In the genomic region with DNA sequence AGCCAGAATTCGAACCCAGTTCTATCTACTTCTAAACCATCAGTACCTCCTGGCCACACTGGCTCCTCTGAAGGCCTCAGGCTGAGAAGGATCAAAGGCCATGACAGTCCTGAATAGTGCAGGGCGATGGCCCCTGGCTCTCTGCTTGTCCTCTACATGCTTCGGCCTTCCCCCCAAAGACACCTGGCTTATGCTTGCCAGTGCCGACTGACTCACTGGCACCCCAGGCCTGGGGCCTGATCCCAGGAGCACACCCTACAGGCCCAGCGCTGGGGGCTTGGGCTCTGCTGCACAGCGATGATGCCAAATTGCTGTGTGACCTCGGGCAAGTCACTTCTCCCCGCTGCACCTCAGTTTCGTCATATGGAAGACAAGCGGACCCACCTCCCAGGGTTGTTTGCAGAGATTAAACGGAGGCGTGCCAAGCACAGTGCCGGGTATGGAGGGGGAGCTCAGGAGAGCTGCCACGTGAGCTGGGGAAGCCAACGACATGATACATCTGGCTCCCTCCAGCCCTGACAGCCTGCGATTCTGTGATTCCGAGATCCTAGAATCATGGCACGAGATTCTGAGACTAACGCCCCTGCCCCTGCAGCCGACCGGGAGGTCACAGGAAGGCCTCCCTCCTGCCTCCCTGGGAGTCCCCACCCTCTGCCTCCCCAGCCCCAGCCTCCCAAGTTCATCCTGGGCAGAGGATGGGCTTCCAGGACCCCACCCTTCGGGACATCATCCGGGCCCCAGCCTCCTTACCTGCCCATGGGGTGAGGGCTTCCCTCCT, we compare ENCODE assay signal across 2 cellular contexts.
TF ChIP-seq lines count a peak whose summit lies in the region.

No MANE protein-coding gene starts in this region.

TF ChIP-seq in IMR-90, 13 proteins besides CTCF, POLR2A, EP300 and RAD21:
- TF ChIP-seq MXI1 (IDR thresholded peaks at IDR 0.05; ENCODE audit: borderline replicate concordance, low read depth, low read length) = no peak
- TF ChIP-seq MAFK (IDR thresholded peaks at IDR 0.05; ENCODE audit: low read depth, low read length) = no peak
- TF ChIP-seq USF2 (IDR thresholded peaks at IDR 0.05; ENCODE audit: low read depth, low read length) = no peak
- TF ChIP-seq BHLHE40 (IDR thresholded peaks at IDR 0.05; ENCODE audit: low read depth, low read length) = no peak
- TF ChIP-seq, protein P1, sequence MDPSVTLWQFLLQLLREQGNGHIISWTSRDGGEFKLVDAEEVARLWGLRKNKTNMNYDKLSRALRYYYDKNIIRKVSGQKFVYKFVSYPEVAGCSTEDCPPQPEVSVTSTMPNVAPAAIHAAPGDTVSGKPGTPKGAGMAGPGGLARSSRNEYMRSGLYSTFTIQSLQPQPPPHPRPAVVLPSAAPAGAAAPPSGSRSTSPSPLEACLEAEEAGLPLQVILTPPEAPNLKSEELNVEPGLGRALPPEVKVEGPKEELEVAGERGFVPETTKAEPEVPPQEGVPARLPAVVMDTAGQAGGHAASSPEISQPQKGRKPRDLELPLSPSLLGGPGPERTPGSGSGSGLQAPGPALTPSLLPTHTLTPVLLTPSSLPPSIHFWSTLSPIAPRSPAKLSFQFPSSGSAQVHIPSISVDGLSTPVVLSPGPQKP (IDR thresholded peaks at IDR 0.05; ENCODE audit: borderline replicate concordance, low read depth, low read length) = no peak
- TF ChIP-seq RCOR1 (IDR thresholded peaks at IDR 0.05; ENCODE audit: insufficient replicate concordance, low read length) = no peak
- no peak for TF ChIP-seq CEBPB (IDR thresholded peaks at IDR 0.05; ENCODE audit: low read depth, low read length)
- TF ChIP-seq FOS (IDR thresholded peaks at IDR 0.05; ENCODE audit: low read depth, low read length) = no peak
- TF ChIP-seq SMC3 (IDR thresholded peaks at IDR 0.05; ENCODE audit: low read depth, low read length) = no peak
- TF ChIP-seq MAZ (IDR thresholded peaks at IDR 0.05; ENCODE audit: borderline replicate concordance, low read depth, low read length) = no peak
- no peak for TF ChIP-seq CHD1 (IDR thresholded peaks at IDR 0.05; ENCODE audit: low read depth, low read length)
- no peak for TF ChIP-seq RFX5 (IDR thresholded peaks at IDR 0.05; ENCODE audit: low read depth, low read length)
- TF ChIP-seq NFE2L2 (IDR thresholded peaks at IDR 0.05; ENCODE audit: low read depth, low read length) = no peak
TF ChIP-seq in IMR-90: peak in this region for 0.

TF ChIP-seq in H1, 55 proteins besides CTCF, POLR2A, EP300 and RAD21:
- TF ChIP-seq, protein P2, sequence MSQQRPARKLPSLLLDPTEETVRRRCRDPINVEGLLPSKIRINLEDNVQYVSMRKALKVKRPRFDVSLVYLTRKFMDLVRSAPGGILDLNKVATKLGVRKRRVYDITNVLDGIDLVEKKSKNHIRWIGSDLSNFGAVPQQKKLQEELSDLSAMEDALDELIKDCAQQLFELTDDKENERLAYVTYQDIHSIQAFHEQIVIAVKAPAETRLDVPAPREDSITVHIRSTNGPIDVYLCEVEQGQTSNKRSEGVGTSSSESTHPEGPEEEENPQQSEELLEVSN (IDR thresholded peaks at IDR 0.05) = no peak
- TF ChIP-seq USF2 (IDR thresholded peaks at IDR 0.05; ENCODE audit: low read length) = no peak
- TF ChIP-seq SRF (IDR thresholded peaks at IDR 0.05; ENCODE audit: low read depth, low read length) = no peak
- no peak for TF ChIP-seq HDAC2 (IDR thresholded peaks at IDR 0.05; ENCODE audit: borderline replicate concordance in 1 of 2, low read depth in 2 of 2, low read length in 2 of 2)
- no peak for TF ChIP-seq FOSL1 (IDR thresholded peaks at IDR 0.05; ENCODE audit: insufficient read depth, low read depth, low read length)
- TF ChIP-seq CEBPB (IDR thresholded peaks at IDR 0.05; ENCODE audit: low read depth, low read length) = no peak
- TF ChIP-seq TEAD4 (IDR thresholded peaks at IDR 0.05; ENCODE audit: low read depth, low read length) = no peak
- no peak for TF ChIP-seq KDM1A (IDR thresholded peaks at IDR 0.05; ENCODE audit: borderline replicate concordance, low read length)
- TF ChIP-seq HDAC6 (IDR thresholded peaks at IDR 0.05; ENCODE audit: low read depth, low read length) = no peak
- no peak for TF ChIP-seq BCL11A (IDR thresholded peaks at IDR 0.05; ENCODE audit: low read depth in 2 of 2, low read length in 2 of 2)
- TF ChIP-seq GABPA (IDR thresholded peaks at IDR 0.05; ENCODE audit: borderline replicate concordance, insufficient read depth, low read length) = no peak
- no peak for TF ChIP-seq NRF1 (IDR thresholded peaks at IDR 0.05; ENCODE audit: low read depth, low read length)
- no peak for TF ChIP-seq BRCA1 (IDR thresholded peaks at IDR 0.05; ENCODE audit: low read depth, low read length)
- TF ChIP-seq, protein P3, sequence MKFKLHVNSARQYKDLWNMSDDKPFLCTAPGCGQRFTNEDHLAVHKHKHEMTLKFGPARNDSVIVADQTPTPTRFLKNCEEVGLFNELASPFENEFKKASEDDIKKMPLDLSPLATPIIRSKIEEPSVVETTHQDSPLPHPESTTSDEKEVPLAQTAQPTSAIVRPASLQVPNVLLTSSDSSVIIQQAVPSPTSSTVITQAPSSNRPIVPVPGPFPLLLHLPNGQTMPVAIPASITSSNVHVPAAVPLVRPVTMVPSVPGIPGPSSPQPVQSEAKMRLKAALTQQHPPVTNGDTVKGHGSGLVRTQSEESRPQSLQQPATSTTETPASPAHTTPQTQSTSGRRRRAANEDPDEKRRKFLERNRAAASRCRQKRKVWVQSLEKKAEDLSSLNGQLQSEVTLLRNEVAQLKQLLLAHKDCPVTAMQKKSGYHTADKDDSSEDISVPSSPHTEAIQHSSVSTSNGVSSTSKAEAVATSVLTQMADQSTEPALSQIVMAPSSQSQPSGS (IDR thresholded peaks at IDR 0.05; ENCODE audit: low read length) = no peak
TF ChIP-seq in H1: peak in this region for 0.
